ENCODE assay signal across 8 cellular contexts in the genomic region with DNA sequence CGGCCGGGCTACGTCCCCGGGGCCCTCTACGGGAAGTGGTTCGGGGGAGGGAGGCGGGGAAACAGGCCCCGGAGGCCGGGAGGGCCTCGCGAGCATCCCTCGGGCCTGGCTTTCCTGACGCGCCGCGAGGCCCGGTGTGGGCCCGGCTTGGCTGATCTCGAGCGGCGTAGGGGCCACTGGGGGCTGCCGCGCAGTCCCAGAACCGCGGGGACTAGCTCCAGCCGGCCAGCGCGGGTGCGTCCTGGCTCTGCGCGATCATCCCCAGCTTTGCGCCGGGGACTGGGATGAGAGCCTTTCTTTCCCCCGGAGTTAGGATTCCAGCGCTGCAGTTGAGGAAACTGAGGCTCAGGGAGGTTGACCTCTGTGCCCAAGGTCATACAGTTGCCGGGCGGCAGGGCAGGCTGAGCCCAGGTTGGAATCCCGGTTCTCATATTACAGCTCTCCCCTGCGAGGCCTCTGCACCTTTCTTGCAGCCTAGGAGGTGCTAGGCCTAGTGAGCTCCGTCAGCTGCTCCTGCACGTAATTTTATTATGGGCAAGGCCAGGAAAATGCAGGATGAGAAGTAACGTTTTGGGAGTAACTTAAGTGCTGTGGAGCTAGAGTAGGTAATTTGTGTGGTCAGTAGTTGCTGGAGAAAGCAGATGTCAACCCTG. TPM values are rescaled to one million over a fixed set of nuclear protein-coding genes. Genes with fewer than 3 reads are reported as not detected.
A peak's percentile ranks its signal among the peaks of the same experiment; 100 is the strongest.
DNase-seq lines count a peak whose midpoint lies in the region; ATAC-seq and TF ChIP-seq lines count a peak whose summit lies in the region.

No MANE protein-coding gene starts in this region.

- no peaks in the 10 kb centered on the region for H3K9me3 ChIP-seq in CD4-positive, CD25-positive, alpha-beta regulatory T cell (ENCODE audit: control insufficient read depth in 2 of 2, low read length in 2 of 2)
- no peaks in the 10 kb centered on the region for H3K9me3 ChIP-seq in H9 (ENCODE audit: control insufficient read depth, low read depth, low read length)
- H3K9me3 ChIP-seq in breast epithelium: no peaks in the 10 kb centered on the region
- no peaks in the 10 kb centered on the region for H3K9me3 ChIP-seq in stomach

- ATAC-seq in CD4-positive, CD25-positive, alpha-beta regulatory T cell (ENCODE audit: low read depth in 2 of 2): peak; percentile 35

- no peaks in the 10 kb centered on the region for H3K27me3 ChIP-seq in CD4-positive, CD25-positive, alpha-beta regulatory T cell (ENCODE audit: control insufficient read depth, insufficient read depth, low read length)
- no peaks in the 10 kb centered on the region for H3K27me3 ChIP-seq in H9 (ENCODE audit: insufficient read depth, low read length)
- H3K27me3 ChIP-seq in breast epithelium: no peaks in the 10 kb centered on the region
- H3K27me3 ChIP-seq in stomach: no peaks in the 10 kb centered on the region

- H3K36me3 ChIP-seq in CD4-positive, CD25-positive, alpha-beta regulatory T cell (ENCODE audit: control insufficient read depth, insufficient read depth, low read length): no peaks in the 10 kb centered on the region
- H3K36me3 ChIP-seq in breast epithelium (no peaks in the 10 kb centered on the region), stomach (no peaks in the 10 kb centered on the region)

- H2BK5ac ChIP-seq in H9 (ENCODE audit: insufficient read length, low read length): no peak overlapping the region

- H3K79me2 ChIP-seq in H9 (ENCODE audit: insufficient read depth, low read length): peaks cover 1% of the 10 kb centered on the region; the same call in 1 of the 2 replicates

- no peak overlapping the region for H2BK120ac ChIP-seq in H9 (ENCODE audit: low read depth, low read length, poor library complexity, severe bottlenecking)

- H4K91ac ChIP-seq in H9 (ENCODE audit: insufficient read length, low read depth, low read length): no peak overlapping the region

- no peak overlapping the region for H3K23ac ChIP-seq in H9 (ENCODE audit: insufficient read length, low read depth, low read length)

- no peak overlapping the region for H2AFZ ChIP-seq in H9 (ENCODE audit: low read length)

- DNase-seq in CD4-positive, CD25-positive, alpha-beta regulatory T cell: peak in 2 of 3 donors; percentile 23 to 38
- peak; percentile 67 for DNase-seq in H9
- peak; percentile 81 for DNase-seq in NCI-H748 (lab: John Stamatoyannopoulos, UW; ENCODE audit: unreplicated experiment)
- no peak for DNase-seq in breast epithelium (ENCODE audit: low spot score in 2 of 2)
- peak; percentile 80 for DNase-seq in left kidney (ENCODE audit: low read depth, low spot score)
- peak; percentile 41 for DNase-seq in stomach
- DNase-seq in posterior cingulate gyrus: no peak
- DNase-seq in HPDE6-E6E7 (ENCODE audit: extremely low spot score): no peak

- no peak overlapping the region for H3K4ac ChIP-seq in H9 (ENCODE audit: low read depth, low read length)

- H3K4me1 Mint-ChIP-seq in CD4-positive, CD25-positive, alpha-beta regulatory T cell: peaks cover 14 to 83% (median 51%) of the 10 kb centered on the region in 4 donors
- peaks cover 69 to 72% of the 10 kb centered on the region in 2 experiments for H3K4me1 Mint-ChIP-seq in H9

- no peak for TF ChIP-seq EP300 in stomach (IDR thresholded peaks at IDR 0.05)

- intact Hi-C loops in breast epithelium (cut with DNase I; ENCODE audit: low total_unique reads) (no loop called here), stomach (cut with DNase I; ENCODE audit: low total_unique reads) (no loop called here), posterior cingulate gyrus (cut with DNase I) (loop anchor here (2.0 to 10.0 kb wide), 2 partner anchors 32 to 52 kb away; no protein-coding TSS in a partner anchor)

- H3K79me1 ChIP-seq in H9 (ENCODE audit: insufficient read depth, low read depth, low read length, poor library complexity, severe bottlenecking): no peaks in the 10 kb centered on the region

- no peak overlapping the region for H2BK12ac ChIP-seq in H9 (ENCODE audit: insufficient read length, low read depth, low read length)

- peak overlapping the region; percentile 88 for H3K27ac ChIP-seq in CD4-positive, CD25-positive, alpha-beta regulatory T cell (ENCODE audit: insufficient read depth, low read length, poor library complexity, severe bottlenecking)
- H3K27ac ChIP-seq in H9 (ENCODE audit: insufficient read length, low read depth, low read length) (no peak overlapping the region), breast epithelium (peak overlapping the region; percentile 91 to 95), stomach (peak overlapping the region; percentile 83 to 93 (median 90))

- H3K27ac Mint-ChIP-seq in CD4-positive, CD25-positive, alpha-beta regulatory T cell: peak overlapping the region; percentile 95 to 99 (median 96)
- H3K27ac Mint-ChIP-seq in H9: peak overlapping the region in 2 of 3 experiments; percentile 60 to 65; a peak in 2 of 7 replicates

- WGBS in H9 (ENCODE audit: extremely low coverage, insufficient read length, low lambda C conversion rate): no CpG with 5 or more reads among the region's 42 CpGs
- WGBS in stomach, 5 donors: 0 to 1% (median 0%) methylated on average over 6 to 42 of the region's 42 CpGs

- H4K8ac ChIP-seq in H9 (replicated peaks; ENCODE audit: insufficient read length, low read depth, low read length): no peak overlapping the region

- H4K5ac ChIP-seq in H9 (ENCODE audit: insufficient read length, low read depth, low read length): no peak overlapping the region

- no peak overlapping the region for H2BK15ac ChIP-seq in H9 (ENCODE audit: low read depth, low read length)

- H3K27me3 Mint-ChIP-seq in CD4-positive, CD25-positive, alpha-beta regulatory T cell: no peaks in the 10 kb centered on the region
- H3K27me3 Mint-ChIP-seq in H9 (ENCODE audit: low read depth): peaks cover 36% of the 10 kb centered on the region

- TF ChIP-seq POLR2A in breast epithelium (IDR thresholded peaks at IDR 0.05): no peak
- TF ChIP-seq POLR2A in stomach (IDR thresholded peaks at IDR 0.05): no peak

- H3K9me3 Mint-ChIP-seq in CD4-positive, CD25-positive, alpha-beta regulatory T cell: peaks cover 0 to 1% (median 0%) of the 10 kb centered on the region in 7 donors
- H3K9me3 Mint-ChIP-seq in H9: peaks cover 0 to 2% of the 10 kb centered on the region in 2 experiments; a peak in 2 of 5 replicates

- peaks cover 82% of the 10 kb centered on the region for H3K4me1 ChIP-seq in CD4-positive, CD25-positive, alpha-beta regulatory T cell (ENCODE audit: control insufficient read depth, insufficient read depth, low read length, poor library complexity, severe bottlenecking)
- H3K4me1 ChIP-seq in H9 (ENCODE audit: insufficient read depth, low read length) (peaks cover 13% of the 10 kb centered on the region), breast epithelium (peaks cover 3 to 27% of the 10 kb centered on the region in 2 donors), stomach (peaks cover 52 to 82% (median 64%) of the 10 kb centered on the region in 4 donors)

- no peak overlapping the region for H2AK5ac ChIP-seq in H9 (ENCODE audit: insufficient read length, low read length)

- H3K14ac ChIP-seq in H9 (ENCODE audit: insufficient read depth, low read length): peak overlapping the region; percentile 56; the same call in 1 of the 2 replicates

- TF ChIP-seq CTCF in H9 (conservative IDR thresholded peaks at IDR 0.05) (no peak), breast epithelium (IDR thresholded peaks at IDR 0.05) (peak in 1 of 3 donors; percentile 21), stomach (IDR thresholded peaks at IDR 0.05) (no peak)

- H4K20me1 ChIP-seq in H9 (ENCODE audit: control insufficient read depth, insufficient read depth, insufficient read length): no peaks in the 10 kb centered on the region

- H3K4me3 ChIP-seq in CD4-positive, CD25-positive, alpha-beta regulatory T cell (ENCODE audit: low read depth, low read length): peak overlapping the region; percentile 97
- peak overlapping the region; percentile 60 to 94 (median 86) for H3K4me3 ChIP-seq in breast epithelium
- peak overlapping the region; percentile 70 to 86 (median 80) for H3K4me3 ChIP-seq in stomach

- H3K4me2 ChIP-seq in H9 (ENCODE audit: insufficient read depth, insufficient read length, low read length): peak overlapping the region; percentile 62

- no peak overlapping the region for H2BK20ac ChIP-seq in H9 (ENCODE audit: low read depth, low read length, poor library complexity, severe bottlenecking)

- no peaks in the 10 kb centered on the region for H3K36me3 Mint-ChIP-seq in CD4-positive, CD25-positive, alpha-beta regulatory T cell
- H3K36me3 Mint-ChIP-seq in H9 (ENCODE audit: insufficient read depth in 1 of 3, low read depth in 3 of 3): no peaks in the 10 kb centered on the region; a peak in 2 of 7 replicates

- H3K56ac ChIP-seq in H9 (ENCODE audit: insufficient read length, low read depth, low read length): no peak overlapping the region

- H3K18ac ChIP-seq in H9 (ENCODE audit: insufficient read length, low read depth, low read length): peak overlapping the region; percentile 66

- peak overlapping the region; percentile 5 for H3K9ac ChIP-seq in H9 (ENCODE audit: extremely low read depth, insufficient read length, low read length)

- H3T11ph ChIP-seq in H9 (ENCODE audit: low read length): no peak overlapping the region

- no peaks in the 10 kb centered on the region for H3K23me2 ChIP-seq in H9 (ENCODE audit: insufficient read length, low read depth, low read length, poor library complexity, severe bottlenecking)

- peak overlapping the region; percentile 87 to 97 (median 92) for H3K4me3 Mint-ChIP-seq in CD4-positive, CD25-positive, alpha-beta regulatory T cell
- H3K4me3 Mint-ChIP-seq in H9: peak overlapping the region; percentile 62 to 85

RNA-seq across cellular contexts. Expression of gene LPIN1, which starts 0.5 kb away (rescaled TPM):
- 94.9 TPM for total RNA-seq in CD4-positive, CD25-positive, alpha-beta regulatory T cell
- 10 to 100 TPM; 20.3 to 27.0 (median 24.4) TPM for polyA plus RNA-seq in CD4-positive, CD25-positive, alpha-beta regulatory T cell
- 3.6 and 4.4 TPM in 2 replicates for total RNA-seq in H9 (2021)
- 100 to 1,000 TPM in 1 of 3 donors, 10 to 100 TPM in 2; 78.6 to 106 (median 82.6) TPM for total RNA-seq in breast epithelium
- total RNA-seq in stomach: 100 to 1,000 TPM in 1 of 5 donors, 10 to 100 TPM in 4; 11.0 to 152 (median 25.0) TPM
- polyA plus RNA-seq in stomach: 10 to 100 TPM in 2 of 3 donors, 1 to 10 TPM in 1; 7.3 to 19.3 (median 15.1) TPM

Comparison
In these comparisons a context has a peak if more than half of its experiments do, and no peak if none do; other contexts are left out.
1. DNase-seq: peak in CD4-positive, CD25-positive, alpha-beta regulatory T cell (2 of 3), H9 (single experiment), NCI-H748 (single experiment), left kidney (single experiment) and stomach (single experiment); none in breast epithelium (0 of 2), posterior cingulate gyrus (0 of 10) and HPDE6-E6E7 (single experiment).
2. Peak in every context shown above with its lines, with median percentiles within 50 percentile points of each other: H3K4me3 ChIP-seq.